Comparison of ENCODE assay signal across 34 cellular contexts in genomic region chr17:2722611-2723010, GRCh38. TPM values are rescaled to one million over a fixed set of nuclear protein-coding genes. Genes with fewer than 3 reads are reported as not detected.
"Had no signal": no experiment of that assay in that cellular context is flagged by ENCODE, and none has a peak within 500 bp of the region (broad histone marks: within the 10 kb centered on the region; RNA-seq: fewer than 3 reads in every experiment).

No MANE protein-coding gene starts in this region.

- DNase-seq: activated CD4-positive, alpha-beta memory T cell treated with anti-CD3 and anti-CD28 coated beads for 36 hours; activated CD4-positive, alpha-beta T cell treated with anti-CD3 and anti-CD28 coated beads for 36 hours; activated CD4-positive, alpha-beta T cell treated with anti-CD3 and anti-CD28 coated beads, Interleukin-2, amount 10 ng/mL, durations not matched to agents 24 days and 14 days; activated CD4-positive, CD25-positive, alpha-beta regulatory T cell; activated CD4-positive, CD25-positive, alpha-beta regulatory T cell treated with anti-CD3 and anti-CD28 coated beads, Interleukin-2, amount 50 U/mL, for 72 hours; activated CD8-positive, alpha-beta memory T cell treated with anti-CD3 and anti-CD28 coated beads, Interleukin-2, amount 10 ng/mL, durations not matched to agents 7 days and 5 days; activated CD8-positive, alpha-beta memory T cell treated with anti-CD3 and anti-CD28 coated beads, Interleukin-2, amount 50 U/mL, for 4 hours; activated CD8-positive, alpha-beta T cell treated with anti-CD3 and anti-CD28 coated beads, Interleukin-2, amount 10 ng/mL, durations not matched to agents 7 days and 5 days; activated effector memory CD4-positive, alpha-beta T cell treated with anti-CD3 and anti-CD28 coated beads, Interleukin-2, amount 50 U/mL, for 16 hours; activated naive CD4-positive, alpha-beta T cell treated with anti-CD3 and anti-CD28 coated beads for 36 hours; activated naive CD8-positive, alpha-beta T cell treated with anti-CD3 and anti-CD28 coated beads for 36 hours; activated naive CD8-positive, alpha-beta T cell treated with anti-CD3 and anti-CD28 coated beads, Interleukin-2, amount 50 U/mL, for 24 hours; activated T-cell treated with anti-CD3 and anti-CD28 coated beads, Interleukin-2, amount 50 U/mL, for 1 hour; activated T-cell treated with anti-CD3 and anti-CD28 coated beads, Interleukin-2, amount 50 U/mL, for 48 hours; adrenal gland; amygdala; aorta; body of pancreas; central memory CD4-positive, alpha-beta T cell; dorsolateral prefrontal cortex; effector memory CD4-positive, alpha-beta T cell; erythroblast; foreskin keratinocyte; gastrocnemius medialis; glutamatergic neuron; heart left ventricle; T-helper 2 cell had no signal

- H3K36me3 Mint-ChIP-seq: activated CD4-positive, alpha-beta memory T cell treated with anti-CD3 and anti-CD28 coated beads for 36 hours; activated naive CD4-positive, alpha-beta T cell treated with anti-CD3 and anti-CD28 coated beads, Interleukin-2, amount 50 U/mL, for 24 hours; activated naive CD8-positive, alpha-beta T cell treated with anti-CD3 and anti-CD28 coated beads for 36 hours had no signal

- H3K4me1 ChIP-seq: adrenal gland, foreskin keratinocyte had no signal

- H3K4me3 Mint-ChIP-seq: activated CD4-positive, alpha-beta memory T cell treated with anti-CD3 and anti-CD28 coated beads for 36 hours; activated CD4-positive, alpha-beta T cell treated with anti-CD3 and anti-CD28 coated beads for 36 hours; activated CD4-positive, alpha-beta T cell treated with anti-CD3 and anti-CD28 coated beads, Interleukin-2, amount 10 ng/mL, durations not matched to agents 24 days and 14 days; activated CD8-positive, alpha-beta memory T cell treated with anti-CD3 and anti-CD28 coated beads, Interleukin-2, amount 10 ng/mL, durations not matched to agents 7 days and 5 days; activated CD8-positive, alpha-beta T cell treated with anti-CD3 and anti-CD28 coated beads, Interleukin-2, amount 10 ng/mL, durations not matched to agents 7 days and 5 days; activated naive CD4-positive, alpha-beta T cell treated with anti-CD3 and anti-CD28 coated beads for 36 hours; activated naive CD4-positive, alpha-beta T cell treated with anti-CD3 and anti-CD28 coated beads, Interleukin-2, amount 50 U/mL, for 24 hours; activated naive CD8-positive, alpha-beta T cell treated with anti-CD3 and anti-CD28 coated beads for 36 hours; activated naive CD8-positive, alpha-beta T cell treated with anti-CD3 and anti-CD28 coated beads, Interleukin-2, amount 50 U/mL, for 24 hours; activated T-helper 1 cell treated with anti-CD3 and anti-CD28 coated beads, Interleukin-12 subunit alpha, Interleukin-12 subunit beta, Interleukin-2, Interleukin-4 antibody, amounts not matched to agents 30 ng/mL and 10 ng/mL and 1 ng/mL, durations not matched to agents 14 hours and 24 hours and 36 hours; dendritic cell treated with granulocyte-macrophage colony-stimulating factor and Interleukin-4, amounts not matched to agents 40 ng/mL and 50 ng/mL, for 4 days had no signal

- H3K4me3 ChIP-seq: adrenal gland, body of pancreas, coronary artery had no signal

- H3K36me3 ChIP-seq: adrenal gland, esophagus muscularis mucosa, gastrocnemius medialis had no signal

- ATAC-seq: activated CD4-positive, alpha-beta T cell treated with anti-CD3 and anti-CD28 coated beads for 36 hours; activated CD8-positive, alpha-beta memory T cell treated with anti-CD3 and anti-CD28 coated beads, Interleukin-2, amount 10 ng/mL, durations not matched to agents 7 days and 5 days; activated CD8-positive, alpha-beta T cell treated with anti-CD3 and anti-CD28 coated beads, Interleukin-2, amount 10 ng/mL, durations not matched to agents 7 days and 5 days; body of pancreas; foreskin keratinocyte; gastrocnemius medialis; heart left ventricle had no signal

- H3K9me3 Mint-ChIP-seq: activated CD4-positive, alpha-beta memory T cell treated with anti-CD3 and anti-CD28 coated beads for 36 hours; activated CD4-positive, alpha-beta T cell treated with anti-CD3 and anti-CD28 coated beads, Interleukin-2, amount 10 ng/mL, durations not matched to agents 24 days and 14 days; activated naive CD4-positive, alpha-beta T cell treated with anti-CD3 and anti-CD28 coated beads for 36 hours; activated naive CD4-positive, alpha-beta T cell treated with anti-CD3 and anti-CD28 coated beads, Interleukin-2, amount 50 U/mL, for 24 hours; activated naive CD8-positive, alpha-beta T cell treated with anti-CD3 and anti-CD28 coated beads for 36 hours; activated naive CD8-positive, alpha-beta T cell treated with anti-CD3 and anti-CD28 coated beads, Interleukin-2, amount 50 U/mL, for 24 hours; activated T-helper 1 cell treated with anti-CD3 and anti-CD28 coated beads, Interleukin-12 subunit alpha, Interleukin-12 subunit beta, Interleukin-2, Interleukin-4 antibody, amounts not matched to agents 30 ng/mL and 10 ng/mL and 1 ng/mL, durations not matched to agents 14 hours and 24 hours and 36 hours; activated T-helper 2 cell treated with anti-CD3 and anti-CD28 coated beads, Interferon-gamma antibody, Interleukin-2, Interleukin-4, amounts not matched to agents 10 μg/mL and 5 μg/mL and 100 μg/mL, durations not matched to agents 14 hours and 24 hours and 36 hours; dendritic cell treated with granulocyte-macrophage colony-stimulating factor and Interleukin-4, amounts not matched to agents 40 ng/mL and 50 ng/mL, for 4 days had no signal

- H3K27ac Mint-ChIP-seq: activated CD4-positive, alpha-beta memory T cell treated with anti-CD3 and anti-CD28 coated beads for 36 hours; activated CD4-positive, alpha-beta T cell treated with anti-CD3 and anti-CD28 coated beads for 36 hours; activated CD4-positive, alpha-beta T cell treated with anti-CD3 and anti-CD28 coated beads, Interleukin-2, amount 10 ng/mL, durations not matched to agents 24 days and 14 days; activated CD8-positive, alpha-beta memory T cell treated with anti-CD3 and anti-CD28 coated beads, Interleukin-2, amount 10 ng/mL, durations not matched to agents 7 days and 5 days; activated CD8-positive, alpha-beta T cell treated with anti-CD3 and anti-CD28 coated beads, Interleukin-2, amount 10 ng/mL, durations not matched to agents 7 days and 5 days; activated naive CD4-positive, alpha-beta T cell treated with anti-CD3 and anti-CD28 coated beads for 36 hours; activated naive CD4-positive, alpha-beta T cell treated with anti-CD3 and anti-CD28 coated beads, Interleukin-2, amount 50 U/mL, for 24 hours; activated naive CD8-positive, alpha-beta T cell treated with anti-CD3 and anti-CD28 coated beads for 36 hours; activated naive CD8-positive, alpha-beta T cell treated with anti-CD3 and anti-CD28 coated beads, Interleukin-2, amount 50 U/mL, for 24 hours; activated T-helper 1 cell treated with anti-CD3 and anti-CD28 coated beads, Interleukin-12 subunit alpha, Interleukin-12 subunit beta, Interleukin-2, Interleukin-4 antibody, amounts not matched to agents 30 ng/mL and 10 ng/mL and 1 ng/mL, durations not matched to agents 14 hours and 24 hours and 36 hours; activated T-helper 2 cell treated with anti-CD3 and anti-CD28 coated beads, Interferon-gamma antibody, Interleukin-2, Interleukin-4, amounts not matched to agents 10 μg/mL and 5 μg/mL and 100 μg/mL, durations not matched to agents 14 hours and 24 hours and 36 hours; dendritic cell treated with granulocyte-macrophage colony-stimulating factor and Interleukin-4, amounts not matched to agents 40 ng/mL and 50 ng/mL, for 4 days had no signal

- H3K9me3 ChIP-seq: adrenal gland, body of pancreas, esophagus muscularis mucosa, gastrocnemius medialis, heart left ventricle had no signal

- H3K27ac ChIP-seq: adrenal gland, body of pancreas, coronary artery, foreskin keratinocyte had no signal

RNA-seq across cellular contexts. Expression of gene CCDC92B, which starts 26.8 kb away (rescaled TPM):
- total RNA-seq: activated CD4-positive, alpha-beta T cell treated with anti-CD3 and anti-CD28 coated beads for 36 hours; activated CD8-positive, alpha-beta memory T cell treated with anti-CD3 and anti-CD28 coated beads for 36 hours; activated CD8-positive, alpha-beta T cell treated with anti-CD3 and anti-CD28 coated beads, Interleukin-2, amount 10 ng/mL, durations not matched to agents 7 days and 5 days; activated naive CD8-positive, alpha-beta T cell treated with anti-CD3 and anti-CD28 coated beads for 36 hours; gastrocnemius medialis had no signal
- polyA plus RNA-seq: aorta had no signal
